ENCODE assay signal across 8 cellular contexts in the genomic region with DNA sequence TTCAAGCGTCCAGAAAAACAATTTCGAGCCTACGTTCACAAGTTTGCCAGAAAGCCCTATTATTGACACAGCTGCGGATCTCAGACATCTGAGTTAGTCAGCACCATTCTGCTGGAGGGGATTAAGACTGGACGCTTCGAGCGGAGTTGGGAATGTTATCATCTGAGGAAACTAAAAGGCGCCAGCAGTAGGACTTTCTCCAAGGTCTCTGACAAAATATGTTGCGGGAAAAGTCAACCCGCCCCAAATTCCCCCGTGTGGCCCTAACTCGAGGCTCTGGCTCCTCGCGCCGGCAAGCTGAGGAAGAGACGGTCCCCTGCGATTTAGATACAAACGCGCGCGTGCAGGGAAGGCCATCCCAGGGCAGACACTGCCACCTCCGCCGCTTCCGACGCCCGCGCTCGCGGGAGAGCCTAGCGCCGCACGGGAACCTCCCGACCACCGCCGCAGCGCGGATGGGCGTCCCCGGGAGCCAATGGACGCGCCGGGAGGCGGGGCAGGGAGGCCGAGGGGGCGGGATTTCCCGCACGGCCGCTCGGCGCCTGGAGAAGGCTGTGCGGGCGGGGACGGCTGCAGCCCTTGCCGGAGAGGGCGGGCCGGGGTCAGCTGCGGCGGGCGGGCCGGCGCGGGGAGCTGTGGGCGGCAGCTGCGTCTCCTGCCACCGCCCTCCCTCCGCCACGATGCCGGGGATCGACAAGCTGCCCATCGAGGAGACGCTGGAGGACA. TPM values are rescaled to one million over a fixed set of nuclear protein-coding genes. Genes with fewer than 3 reads are reported as not detected.
A peak's percentile ranks its signal among the peaks of the same experiment; 100 is the strongest.
DNase-seq lines count a peak whose midpoint lies in the region; ATAC-seq and TF ChIP-seq lines count a peak whose summit lies in the region.

A gene with protein sequence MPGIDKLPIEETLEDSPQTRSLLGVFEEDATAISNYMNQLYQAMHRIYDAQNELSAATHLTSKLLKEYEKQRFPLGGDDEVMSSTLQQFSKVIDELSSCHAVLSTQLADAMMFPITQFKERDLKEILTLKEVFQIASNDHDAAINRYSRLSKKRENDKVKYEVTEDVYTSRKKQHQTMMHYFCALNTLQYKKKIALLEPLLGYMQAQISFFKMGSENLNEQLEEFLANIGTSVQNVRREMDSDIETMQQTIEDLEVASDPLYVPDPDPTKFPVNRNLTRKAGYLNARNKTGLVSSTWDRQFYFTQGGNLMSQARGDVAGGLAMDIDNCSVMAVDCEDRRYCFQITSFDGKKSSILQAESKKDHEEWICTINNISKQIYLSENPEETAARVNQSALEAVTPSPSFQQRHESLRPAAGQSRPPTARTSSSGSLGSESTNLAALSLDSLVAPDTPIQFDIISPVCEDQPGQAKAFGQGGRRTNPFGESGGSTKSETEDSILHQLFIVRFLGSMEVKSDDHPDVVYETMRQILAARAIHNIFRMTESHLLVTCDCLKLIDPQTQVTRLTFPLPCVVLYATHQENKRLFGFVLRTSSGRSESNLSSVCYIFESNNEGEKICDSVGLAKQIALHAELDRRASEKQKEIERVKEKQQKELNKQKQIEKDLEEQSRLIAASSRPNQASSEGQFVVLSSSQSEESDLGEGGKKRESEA (plus strand): TSS at position 526 of the 726 bp plus-strand sequence. CDS start 155 bp downstream, at position 681.

- peak within 1 kb of the TSS; percentile 92 for H3K4me3 Mint-ChIP-seq in activated naive CD4-positive, alpha-beta T cell treated with anti-CD3 and anti-CD28 coated beads, Interleukin-2, amount 10 ng/mL, durations not matched to agents 7 days and 5 days

- peak; percentile 80 to 82 for TF ChIP-seq POLR2A in gastroesophageal sphincter (IDR thresholded peaks at IDR 0.05)

- H3K27me3 ChIP-seq in gastroesophageal sphincter: no peaks in the 10 kb centered on the region
- H3K27me3 ChIP-seq in neutrophil: no peaks in the 10 kb centered on the region

- peaks cover 3% of the 10 kb centered on the region for H3K27me3 Mint-ChIP-seq in activated naive CD4-positive, alpha-beta T cell treated with anti-CD3 and anti-CD28 coated beads, Interleukin-2, amount 10 ng/mL, durations not matched to agents 7 days and 5 days

- peaks cover 37% of the 10 kb centered on the region for H3K4me1 Mint-ChIP-seq in activated naive CD4-positive, alpha-beta T cell treated with anti-CD3 and anti-CD28 coated beads, Interleukin-2, amount 10 ng/mL, durations not matched to agents 7 days and 5 days

- peak; percentile 99 for ATAC-seq in gastroesophageal sphincter

- no peak for TF ChIP-seq EP300 in gastroesophageal sphincter (IDR thresholded peaks at IDR 0.05)

- peaks cover 2% of the 10 kb centered on the region for H3K36me3 Mint-ChIP-seq in activated naive CD4-positive, alpha-beta T cell treated with anti-CD3 and anti-CD28 coated beads, Interleukin-2, amount 10 ng/mL, durations not matched to agents 7 days and 5 days

- H3K4me1 ChIP-seq in gastroesophageal sphincter (peaks cover 0 to 53% (median 9%) of the 10 kb centered on the region in 3 donors), neutrophil (ENCODE audit: control insufficient read depth in 1 of 2, insufficient read depth in 1 of 2, low read depth in 1 of 2, low read length in 1 of 2) (peaks cover 25 to 30% of the 10 kb centered on the region in 2 experiments)

- peak within 1 kb of the TSS; percentile 73 for H3K27ac Mint-ChIP-seq in activated naive CD4-positive, alpha-beta T cell treated with anti-CD3 and anti-CD28 coated beads, Interleukin-2, amount 10 ng/mL, durations not matched to agents 7 days and 5 days

- DNase-seq in GDM1 (lab: John Stamatoyannopoulos, UW) (peak; percentile 91), H4 (ENCODE audit: low spot score) (peak; percentile 62), LNCaP clone FGC (ENCODE audit: low read depth) (no peak), SK-N-MC (ENCODE audit: low read depth, low spot score) (no peak)
- DNase-seq in activated naive CD4-positive, alpha-beta T cell treated with anti-CD3 and anti-CD28 coated beads, Interleukin-2, amount 10 ng/mL, durations not matched to agents 7 days and 5 days: peak; percentile 92

- CTCF ChIA-PET in activated naive CD4-positive, alpha-beta T cell treated with anti-CD3 and anti-CD28 coated beads, Interleukin-2, amount 10 ng/mL, durations not matched to agents 7 days and 5 days (lab: Charles Lee): interaction anchor here (1.1 to 1.7 kb wide), 3 partner anchors 9 to 57 kb away, joined by 3 to 6 read pairs (median 4); no protein-coding TSS in a partner anchor

- no peaks in the 10 kb centered on the region for H3K9me3 Mint-ChIP-seq in activated naive CD4-positive, alpha-beta T cell treated with anti-CD3 and anti-CD28 coated beads, Interleukin-2, amount 10 ng/mL, durations not matched to agents 7 days and 5 days

- peak within 1 kb of the TSS; percentile 77 for H3K4me3 ChIP-seq in LNCaP clone FGC (ENCODE audit: low read depth, low read length)
- peak within 1 kb of the TSS; percentile 90 for H3K4me3 ChIP-seq in SK-N-MC
- peak within 1 kb of the TSS; percentile 67 to 97 for H3K4me3 ChIP-seq in gastroesophageal sphincter
- H3K4me3 ChIP-seq in neutrophil (ENCODE audit: low read depth in 1 of 2, low read length in 1 of 2): peak within 1 kb of the TSS; percentile 82 to 85

- H3K36me3 ChIP-seq in SK-N-MC (ENCODE audit: insufficient read depth, low read length): no peaks in the 10 kb centered on the region
- H3K36me3 ChIP-seq in gastroesophageal sphincter: no peaks in the 10 kb centered on the region
- H3K36me3 ChIP-seq in neutrophil: no peaks in the 10 kb centered on the region

- WGBS in gastroesophageal sphincter (ENCODE audit: low coverage in 1 of 2), 2 donors: 0% methylated on average over 8 to 13 of the region's 71 CpGs

- H3K9ac ChIP-seq in SK-N-MC (ENCODE audit: insufficient read length): peak within 1 kb of the TSS; percentile 65

- no peak within 1 kb of the TSS for H3K27ac ChIP-seq in SK-N-MC
- H3K27ac ChIP-seq in gastroesophageal sphincter: peak within 1 kb of the TSS; percentile 83 to 98 (median 96)
- H3K27ac ChIP-seq in neutrophil: peak within 1 kb of the TSS; percentile 79

- peak; percentile 8; the same call in 1 of the 2 replicates for TF ChIP-seq CTCF in LNCaP clone FGC (IDR thresholded peaks at IDR 0.05; ENCODE audit: control insufficient read depth, extremely low read depth, insufficient read depth)
- TF ChIP-seq CTCF in gastroesophageal sphincter (IDR thresholded peaks at IDR 0.05): peak in 1 of 4 experiments; percentile 17
- TF ChIP-seq CTCF in neutrophil (IDR thresholded peaks at IDR 0.05): no peak
- TF ChIP-seq CTCF in subcutaneous adipose tissue (IDR thresholded peaks at IDR 0.05; ENCODE audit: low read depth): no peak

- H3K9me3 ChIP-seq in SK-N-MC (ENCODE audit: low read depth, low read length) (no peaks in the 10 kb centered on the region), gastroesophageal sphincter (no peaks in the 10 kb centered on the region), neutrophil (no peaks in the 10 kb centered on the region)

RNA-seq across cellular contexts. Expression of the gene that starts here (rescaled TPM):
- 15.7 and 16.8 TPM in 2 replicates for total RNA-seq in H4 (2014; rRNA removed; shearing (Covaris generic))
- 10 to 100 TPM; 39.5 to 59.8 (median 56.1) TPM for total RNA-seq in gastroesophageal sphincter
- total RNA-seq in subcutaneous adipose tissue: 10 to 100 TPM; 35.2 to 50.5 (median 47.5) TPM

Comparison
In these comparisons a context has a peak if more than half of its experiments do, and no peak if none do; other contexts are left out.
1. DNase-seq: peak in GDM1 (single experiment), H4 (single experiment) and activated naive CD4-positive, alpha-beta T cell treated with anti-CD3 and anti-CD28 coated beads, Interleukin-2, amount 10 ng/mL, durations not matched to agents 7 days and 5 days (single experiment); none in LNCaP clone FGC (single experiment) and SK-N-MC (single experiment).
2. Peak in every context shown above with its lines, with median percentiles within 50 percentile points of each other: H3K4me3 ChIP-seq.